In genomic region chr11:2526808-2527381, GRCh38 we compare ENCODE assay signal across 8 cellular contexts.
A peak's percentile ranks its signal among the peaks of the same experiment; 100 is the strongest.
DNase-seq lines count a peak whose midpoint lies in the region; ATAC-seq, FAIRE-seq and TF ChIP-seq lines count a peak whose summit lies in the region.

No MANE protein-coding gene starts in this region.

- FAIRE-seq in pancreas (lab: Jason Lieb, UNC): no peak

- H3K27ac Mint-ChIP-seq in CD8-positive, alpha-beta T cell: peak overlapping the region; percentile 62
- peak overlapping the region; percentile 92 for H3K27ac Mint-ChIP-seq in dendritic cell treated with granulocyte-macrophage colony-stimulating factor and Interleukin-4, amounts not matched to agents 40 ng/mL and 50 ng/mL, for 4 days

- H3K4me3 Mint-ChIP-seq in CD8-positive, alpha-beta T cell: peak overlapping the region; percentile 50
- peak overlapping the region; percentile 71 for H3K4me3 Mint-ChIP-seq in dendritic cell treated with granulocyte-macrophage colony-stimulating factor and Interleukin-4, amounts not matched to agents 40 ng/mL and 50 ng/mL, for 4 days

- in situ Hi-C loops in G401 (cut with HindIII; ENCODE audit: low sequenced_read_pairs): no loop called here

- no peak for DNase-seq in CD8-positive, alpha-beta T cell
- DNase-seq in NCI-H2029 treated with DMSO at 0.1 percent for 48 hours (lab: John Stamatoyannopoulos, UW) (peak; percentile 6), pancreas (peak; percentile 2 to 74 (median 36)), G401 (ENCODE audit: low spot score) (no peak)

- H3K27ac ChIP-seq in CD8-positive, alpha-beta T cell (ENCODE audit: low read depth, low read length): no peak overlapping the region
- peak overlapping the region in 2 of 4 donors; percentile 22 to 46 for H3K27ac ChIP-seq in pancreas

- H3K36me3 Mint-ChIP-seq in CD8-positive, alpha-beta T cell: peaks cover 10% of the 10 kb centered on the region
- peaks cover 51% of the 10 kb centered on the region for H3K36me3 Mint-ChIP-seq in dendritic cell treated with granulocyte-macrophage colony-stimulating factor and Interleukin-4, amounts not matched to agents 40 ng/mL and 50 ng/mL, for 4 days (ENCODE audit: low read depth)

- no peak for TF ChIP-seq CTCF in CD8-positive, alpha-beta T cell (IDR thresholded peaks at IDR 0.05)
- no peak for TF ChIP-seq CTCF in pancreas (IDR thresholded peaks at IDR 0.05)

- 72 to 78% methylated on average over 25 of the region's 25 CpGs for WGBS in pancreas, 2 donors

- no peak for ATAC-seq in CD8-positive, alpha-beta T cell
- peak; percentile 76 for ATAC-seq in GM19463 (IDR thresholded peaks at IDR 0.05; ENCODE audit: unreplicated experiment)
- peak in 3 of 4 donors; percentile 23 to 45 (median 44) for ATAC-seq in pancreas
- ATAC-seq in HG03045 (IDR thresholded peaks at IDR 0.05; ENCODE audit: unreplicated experiment): no peak
- ATAC-seq in GM21367 (IDR thresholded peaks at IDR 0.05; ENCODE audit: unreplicated experiment): no peak

- intact Hi-C loops in CD8-positive, alpha-beta T cell (cut with DNase I, micrococcal nuclease): no loop called here
- intact Hi-C loops in dendritic cell treated with granulocyte-macrophage colony-stimulating factor and Interleukin-4, amounts not matched to agents 40 ng/mL and 50 ng/mL, for 4 days (cut with micrococcal nuclease): loop anchor here (2.0 to 10.0 kb wide), 3 partner anchors 46 to 332 kb away; partner anchors contain the start of gene KCNQ1
- intact Hi-C loops in pancreas (cut with DNase I): no loop called here

- CTCF ChIA-PET in CD8-positive, alpha-beta T cell (lab: Charles Lee): interaction anchor here (0.7 to 13.4 kb wide), 3 partner anchors 7 to 364 kb away, joined by 3 to 492 read pairs (median 292); partner anchors contain the start of gene CDKN1C

- H3K4me1 Mint-ChIP-seq in CD8-positive, alpha-beta T cell (ENCODE audit: low read depth): peaks cover 32% of the 10 kb centered on the region
- H3K4me1 Mint-ChIP-seq in dendritic cell treated with granulocyte-macrophage colony-stimulating factor and Interleukin-4, amounts not matched to agents 40 ng/mL and 50 ng/mL, for 4 days (ENCODE audit: low read depth): peaks cover 68% of the 10 kb centered on the region

- no peaks in the 10 kb centered on the region for H3K27me3 ChIP-seq in CD8-positive, alpha-beta T cell (ENCODE audit: insufficient read depth, low read length)
- H3K27me3 ChIP-seq in pancreas: no peaks in the 10 kb centered on the region

- no peak overlapping the region for H3K4me3 ChIP-seq in CD8-positive, alpha-beta T cell (ENCODE audit: low read depth, low read length)
- no peak overlapping the region for H3K4me3 ChIP-seq in pancreas

- no peaks in the 10 kb centered on the region for H3K36me3 ChIP-seq in CD8-positive, alpha-beta T cell (ENCODE audit: insufficient read depth, low read length)
- no peaks in the 10 kb centered on the region for H3K36me3 ChIP-seq in pancreas

- POLR2A ChIA-PET in CD8-positive, alpha-beta T cell (lab: Charles Lee): no interaction called here

- no peaks in the 10 kb centered on the region for H3K9me3 Mint-ChIP-seq in CD8-positive, alpha-beta T cell
- no peaks in the 10 kb centered on the region for H3K9me3 Mint-ChIP-seq in dendritic cell treated with granulocyte-macrophage colony-stimulating factor and Interleukin-4, amounts not matched to agents 40 ng/mL and 50 ng/mL, for 4 days

- no peaks in the 10 kb centered on the region for H3K9me3 ChIP-seq in CD8-positive, alpha-beta T cell (ENCODE audit: low read length)
- H3K9me3 ChIP-seq in pancreas: no peaks in the 10 kb centered on the region

- H3K4me1 ChIP-seq in CD8-positive, alpha-beta T cell (ENCODE audit: insufficient read depth, low read length): peaks cover 28% of the 10 kb centered on the region
- peaks cover 6 to 11% (median 9%) of the 10 kb centered on the region in 3 donors for H3K4me1 ChIP-seq in pancreas

- H3K27me3 Mint-ChIP-seq in CD8-positive, alpha-beta T cell (ENCODE audit: low read depth): no peaks in the 10 kb centered on the region
- H3K27me3 Mint-ChIP-seq in dendritic cell treated with granulocyte-macrophage colony-stimulating factor and Interleukin-4, amounts not matched to agents 40 ng/mL and 50 ng/mL, for 4 days: peaks cover 4% of the 10 kb centered on the region

Comparison
In these comparisons a context has a peak if more than half of its experiments do, and no peak if none do; other contexts are left out.
1. ATAC-seq: peak in GM19463 (single experiment) and pancreas (3 of 4); none in CD8-positive, alpha-beta T cell (single experiment), HG03045 (single experiment) and GM21367 (single experiment).
2. DNase-seq: peak in NCI-H2029 treated with DMSO at 0.1 percent for 48 hours (single experiment) and pancreas (6 of 6); none in CD8-positive, alpha-beta T cell (0 of 7) and G401 (single experiment).